ENCODE assay signal across 11 cellular contexts in the genomic region with DNA sequence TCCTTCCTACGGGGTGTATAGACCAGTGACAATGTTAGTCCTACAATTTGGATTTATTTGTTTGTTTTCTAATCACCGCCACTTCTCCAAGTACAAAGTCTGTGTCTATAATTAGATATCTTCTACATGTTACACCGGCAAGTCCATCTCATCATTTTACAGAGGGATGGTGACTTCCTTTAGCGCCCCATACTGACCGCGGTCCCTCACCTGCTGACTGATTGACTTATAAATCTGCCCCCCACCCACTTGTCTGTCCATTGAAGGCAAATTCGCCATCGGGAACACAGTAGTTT. TPM values are rescaled to one million over a fixed set of nuclear protein-coding genes. Genes with fewer than 3 reads are reported as not detected.
DNase-seq lines count a peak whose midpoint lies in the region; ATAC-seq, FAIRE-seq and TF ChIP-seq lines count a peak whose summit lies in the region.
"Had no signal": no experiment of that assay in that cellular context is flagged by ENCODE, and none has a peak within 500 bp of the region (broad histone marks: within the 10 kb centered on the region; RNA-seq: fewer than 3 reads in every experiment).

No MANE protein-coding gene starts in this region.

- peaks cover 16% of the 10 kb centered on the region for H3K4me1 Mint-ChIP-seq in activated naive CD4-positive, alpha-beta T cell treated with anti-CD3 and anti-CD28 coated beads, Interleukin-2, amount 50 U/mL, for 24 hours
- H3K4me1 Mint-ChIP-seq in activated naive CD4-positive, alpha-beta T cell treated with anti-CD3 and anti-CD28 coated beads, Interleukin-2, amount 10 ng/mL, durations not matched to agents 7 days and 5 days, result peaks cover 9% of the 10 kb centered on the region
- H3K4me1 Mint-ChIP-seq in activated T-helper 1 cell treated with anti-CD3 and anti-CD28 coated beads, Interleukin-12 subunit alpha, Interleukin-12 subunit beta, Interleukin-2, Interleukin-4 antibody, amounts not matched to agents 30 ng/mL and 10 ng/mL and 1 ng/mL, durations not matched to agents 14 hours and 24 hours and 36 hours (ENCODE audit: low read depth), result peaks cover 5% of the 10 kb centered on the region
- H3K4me1 Mint-ChIP-seq in activated CD4-positive, alpha-beta T cell treated with anti-CD3 and anti-CD28 coated beads, Interleukin-2, amount 10 ng/mL, durations not matched to agents 24 days and 14 days, result peaks cover 4% of the 10 kb centered on the region

- H3K9me3 ChIP-seq in keratinocyte (ENCODE audit: control insufficient read depth, low read depth, low read length) (no peaks in the 10 kb centered on the region), thoracic aorta (no peaks in the 10 kb centered on the region)
- H3K9me3 ChIP-seq: lower lobe of right lung had no signal

- H4K20me1 ChIP-seq in keratinocyte (ENCODE audit: control insufficient read depth, extremely low read depth, insufficient read depth, low read length), result no peaks in the 10 kb centered on the region

- CTCF ChIA-PET in activated naive CD4-positive, alpha-beta T cell treated with anti-CD3 and anti-CD28 coated beads, Interleukin-2, amount 10 ng/mL, durations not matched to agents 7 days and 5 days (lab: Charles Lee), result interaction anchor here (2.1 kb wide), 1 partner anchor 25 kb away, joined by 4 read pairs; no protein-coding TSS in a partner anchor

- peak overlapping the region; percentile 44 for H3K4me3 Mint-ChIP-seq in activated naive CD4-positive, alpha-beta T cell treated with anti-CD3 and anti-CD28 coated beads, Interleukin-2, amount 50 U/mL, for 24 hours
- no peak overlapping the region for H3K4me3 Mint-ChIP-seq in activated naive CD4-positive, alpha-beta T cell treated with anti-CD3 and anti-CD28 coated beads, Interleukin-2, amount 10 ng/mL, durations not matched to agents 7 days and 5 days
- H3K4me3 Mint-ChIP-seq in activated T-helper 1 cell treated with anti-CD3 and anti-CD28 coated beads, Interleukin-12 subunit alpha, Interleukin-12 subunit beta, Interleukin-2, Interleukin-4 antibody, amounts not matched to agents 30 ng/mL and 10 ng/mL and 1 ng/mL, durations not matched to agents 14 hours and 24 hours and 36 hours, result no peak overlapping the region
- no peak overlapping the region for H3K4me3 Mint-ChIP-seq in activated CD4-positive, alpha-beta T cell treated with anti-CD3 and anti-CD28 coated beads, Interleukin-2, amount 10 ng/mL, durations not matched to agents 24 days and 14 days

- no peak overlapping the region for H3K27ac ChIP-seq in keratinocyte (ENCODE audit: control insufficient read depth, insufficient read depth, low read length)
- no peak overlapping the region for H3K27ac ChIP-seq in thoracic aorta
- H3K27ac ChIP-seq: lower lobe of right lung had no signal

- DNase-seq in activated naive CD4-positive, alpha-beta T cell treated with anti-CD3 and anti-CD28 coated beads, Interleukin-2, amount 10 ng/mL, durations not matched to agents 7 days and 5 days, result no peak
- no peak for DNase-seq in activated T-helper 1 cell treated with anti-CD3 and anti-CD28 coated beads, Interleukin-12 subunit alpha, Interleukin-12 subunit beta, Interleukin-2, Interleukin-4 antibody, amounts not matched to agents 30 ng/mL and 10 ng/mL and 1 ng/mL, durations not matched to agents 14 hours and 24 hours and 36 hours (ENCODE audit: low spot score)
- no peak for DNase-seq in keratinocyte (ENCODE audit: low read depth, low spot score)
- DNase-seq in thoracic aorta (ENCODE audit: low spot score), result no peak
- no peak for DNase-seq in activated CD4-positive, alpha-beta T cell treated with anti-CD3 and anti-CD28 coated beads, Interleukin-2, amount 10 ng/mL, durations not matched to agents 24 days and 14 days
- no peak for DNase-seq in Kasumi-1 (lab: John Stamatoyannopoulos, UW)
- DNase-seq: effector memory CD4-positive, alpha-beta T cell; lower lobe of right lung had no signal

- dilution Hi-C loops in keratinocyte (cut with MboI; ENCODE audit: extremely low pct_ligation_motif_present, low sequenced_read_pairs), result no loop called here

- H3K27me3 Mint-ChIP-seq in activated naive CD4-positive, alpha-beta T cell treated with anti-CD3 and anti-CD28 coated beads, Interleukin-2, amount 50 U/mL, for 24 hours, result peaks cover 69% of the 10 kb centered on the region
- H3K27me3 Mint-ChIP-seq in activated naive CD4-positive, alpha-beta T cell treated with anti-CD3 and anti-CD28 coated beads, Interleukin-2, amount 10 ng/mL, durations not matched to agents 7 days and 5 days, result peaks cover 88% of the 10 kb centered on the region
- H3K27me3 Mint-ChIP-seq in activated T-helper 1 cell treated with anti-CD3 and anti-CD28 coated beads, Interleukin-12 subunit alpha, Interleukin-12 subunit beta, Interleukin-2, Interleukin-4 antibody, amounts not matched to agents 30 ng/mL and 10 ng/mL and 1 ng/mL, durations not matched to agents 14 hours and 24 hours and 36 hours (ENCODE audit: insufficient read depth), result peaks cover 89% of the 10 kb centered on the region
- peaks cover 81% of the 10 kb centered on the region for H3K27me3 Mint-ChIP-seq in activated CD4-positive, alpha-beta T cell treated with anti-CD3 and anti-CD28 coated beads, Interleukin-2, amount 10 ng/mL, durations not matched to agents 24 days and 14 days

- H3K4me3 ChIP-seq in keratinocyte (ENCODE audit: control insufficient read depth in 2 of 3, extremely low read depth in 1 of 3, insufficient read depth in 2 of 3, low read depth in 1 of 3, low read length in 3 of 3), result peak overlapping the region in 1 of 3 experiments; percentile 32
- peak overlapping the region; percentile 63 for H3K4me3 ChIP-seq in thoracic aorta

- peak overlapping the region; percentile 20 for H3K4me2 ChIP-seq in keratinocyte (ENCODE audit: control insufficient read depth, extremely low read depth, insufficient read depth, low read depth, low read length)

- intact Hi-C loops in activated T-helper 1 cell treated with anti-CD3 and anti-CD28 coated beads, Interleukin-12 subunit alpha, Interleukin-12 subunit beta, Interleukin-2, Interleukin-4 antibody, amounts not matched to agents 30 ng/mL and 10 ng/mL and 1 ng/mL, durations not matched to agents 14 hours and 24 hours and 36 hours (cut with micrococcal nuclease), result loop anchor here (2.0 to 5.0 kb wide), 3 partner anchors 14 to 670 kb away; no protein-coding TSS in a partner anchor
- intact Hi-C loops in activated CD4-positive, alpha-beta T cell treated with anti-CD3 and anti-CD28 coated beads, Interleukin-2, amount 10 ng/mL, durations not matched to agents 24 days and 14 days (cut with micrococcal nuclease), result loop anchor here (2.0 kb wide), 1 partner anchor 24 kb away; no protein-coding TSS in a partner anchor

- no peak overlapping the region for H2AFZ ChIP-seq in keratinocyte (ENCODE audit: control insufficient read depth, low read length)

- H3K9me3 Mint-ChIP-seq in activated naive CD4-positive, alpha-beta T cell treated with anti-CD3 and anti-CD28 coated beads, Interleukin-2, amount 50 U/mL, for 24 hours, result peaks cover 4% of the 10 kb centered on the region
- no peaks in the 10 kb centered on the region for H3K9me3 Mint-ChIP-seq in activated naive CD4-positive, alpha-beta T cell treated with anti-CD3 and anti-CD28 coated beads, Interleukin-2, amount 10 ng/mL, durations not matched to agents 7 days and 5 days
- no peaks in the 10 kb centered on the region for H3K9me3 Mint-ChIP-seq in activated T-helper 1 cell treated with anti-CD3 and anti-CD28 coated beads, Interleukin-12 subunit alpha, Interleukin-12 subunit beta, Interleukin-2, Interleukin-4 antibody, amounts not matched to agents 30 ng/mL and 10 ng/mL and 1 ng/mL, durations not matched to agents 14 hours and 24 hours and 36 hours
- H3K9me3 Mint-ChIP-seq in activated CD4-positive, alpha-beta T cell treated with anti-CD3 and anti-CD28 coated beads, Interleukin-2, amount 10 ng/mL, durations not matched to agents 24 days and 14 days, result peaks cover 3% of the 10 kb centered on the region

- H3K9ac ChIP-seq in keratinocyte (ENCODE audit: control insufficient read depth, extremely low read depth, insufficient read depth, low read length), result no peak overlapping the region

- ATAC-seq in thoracic aorta (ENCODE audit: insufficient number of reproducible peaks, low FRiP score, low read depth), result no peak
- no peak for ATAC-seq in GM19035 (IDR thresholded peaks at IDR 0.05; ENCODE audit: unreplicated experiment)
- ATAC-seq: Right ventricle myocardium inferior had no signal

- H3K36me3 Mint-ChIP-seq in activated naive CD4-positive, alpha-beta T cell treated with anti-CD3 and anti-CD28 coated beads, Interleukin-2, amount 50 U/mL, for 24 hours, result peaks cover 5% of the 10 kb centered on the region
- H3K36me3 Mint-ChIP-seq in activated naive CD4-positive, alpha-beta T cell treated with anti-CD3 and anti-CD28 coated beads, Interleukin-2, amount 10 ng/mL, durations not matched to agents 7 days and 5 days, result peaks cover 3% of the 10 kb centered on the region
- no peaks in the 10 kb centered on the region for H3K36me3 Mint-ChIP-seq in activated T-helper 1 cell treated with anti-CD3 and anti-CD28 coated beads, Interleukin-12 subunit alpha, Interleukin-12 subunit beta, Interleukin-2, Interleukin-4 antibody, amounts not matched to agents 30 ng/mL and 10 ng/mL and 1 ng/mL, durations not matched to agents 14 hours and 24 hours and 36 hours (ENCODE audit: low read depth)
- H3K36me3 Mint-ChIP-seq in activated CD4-positive, alpha-beta T cell treated with anti-CD3 and anti-CD28 coated beads, Interleukin-2, amount 10 ng/mL, durations not matched to agents 24 days and 14 days (ENCODE audit: low read depth), result peaks cover 2% of the 10 kb centered on the region

- H3K27me3 ChIP-seq in keratinocyte (ENCODE audit: control insufficient read depth, extremely low read depth, insufficient read depth, low read length) (peaks cover 51% of the 10 kb centered on the region), thoracic aorta (replicated peaks; ENCODE audit: insufficient read depth) (peaks cover 18% of the 10 kb centered on the region)

- FAIRE-seq in keratinocyte (lab: Jason Lieb, UNC), result no peak

- H3K4me1 ChIP-seq in keratinocyte (ENCODE audit: control insufficient read depth, extremely low read depth, insufficient read depth, low read length) (peaks cover 19% of the 10 kb centered on the region), thoracic aorta (ENCODE audit: control insufficient read depth in 1 of 2, low read depth in 2 of 2) (peaks cover 6 to 13% of the 10 kb centered on the region in 2 donors)

- H3K27ac Mint-ChIP-seq in activated naive CD4-positive, alpha-beta T cell treated with anti-CD3 and anti-CD28 coated beads, Interleukin-2, amount 50 U/mL, for 24 hours, result no peak overlapping the region
- no peak overlapping the region for H3K27ac Mint-ChIP-seq in activated naive CD4-positive, alpha-beta T cell treated with anti-CD3 and anti-CD28 coated beads, Interleukin-2, amount 10 ng/mL, durations not matched to agents 7 days and 5 days
- peak overlapping the region; percentile 52 for H3K27ac Mint-ChIP-seq in activated T-helper 1 cell treated with anti-CD3 and anti-CD28 coated beads, Interleukin-12 subunit alpha, Interleukin-12 subunit beta, Interleukin-2, Interleukin-4 antibody, amounts not matched to agents 30 ng/mL and 10 ng/mL and 1 ng/mL, durations not matched to agents 14 hours and 24 hours and 36 hours
- no peak overlapping the region for H3K27ac Mint-ChIP-seq in activated CD4-positive, alpha-beta T cell treated with anti-CD3 and anti-CD28 coated beads, Interleukin-2, amount 10 ng/mL, durations not matched to agents 24 days and 14 days

- H3K9me1 ChIP-seq in keratinocyte (ENCODE audit: control insufficient read depth, extremely low read depth, insufficient read depth, low read length), result no peaks in the 10 kb centered on the region

- H3K36me3 ChIP-seq in keratinocyte (ENCODE audit: control insufficient read depth in 2 of 2, extremely low read depth in 1 of 2, insufficient read depth in 2 of 2, low read length in 2 of 2) (no peaks in the 10 kb centered on the region), thoracic aorta (no peaks in the 10 kb centered on the region)
- H3K36me3 ChIP-seq: lower lobe of right lung had no signal

- TF ChIP-seq CTCF in keratinocyte (optimal IDR thresholded peaks at IDR 0.05 in 1 of 3, IDR thresholded peaks at IDR 0.05 in 1 of 3, conservative IDR thresholded peaks at IDR 0.05 in 1 of 3; ENCODE audit: extremely low read depth in 1 of 3, insufficient read depth in 2 of 3, low read length in 3 of 3), result no peak
- no peak for TF ChIP-seq CTCF in thoracic aorta (IDR thresholded peaks at IDR 0.05)

- no peaks in the 10 kb centered on the region for H3K79me2 ChIP-seq in keratinocyte (ENCODE audit: control insufficient read depth, insufficient read depth, low read length)

RNA-seq across cellular contexts. Expression of a gene that starts 8.9 kb away (rescaled TPM):
- not detected in 2 replicates for total RNA-seq in activated T-helper 1 cell treated with anti-CD3 and anti-CD28 coated beads, Interleukin-12 subunit alpha, Interleukin-12 subunit beta, Interleukin-2, Interleukin-4 antibody, amounts not matched to agents 30 ng/mL and 10 ng/mL and 1 ng/mL, durations not matched to agents 14 hours and 24 hours and 36 hours
- 0.04 TPM in 1 of 3 replicates, not detected in the others for polyA plus RNA-seq in keratinocyte
- polyA plus RNA-seq in keratinocyte (2011; ENCODE audit: low read depth), result not detected
- not detected in 2 replicates for polyA plus RNA-seq in keratinocyte (2011; cell fraction: cytosol; rRNA removed)
- not detected in 2 replicates for polyA plus RNA-seq in keratinocyte (2011; cell fraction: nucleus; rRNA removed)
- not detected in 2 replicates for polyA plus RNA-seq in keratinocyte (2012; ENCODE audit: low replicate concordance)
- polyA minus RNA-seq in keratinocyte, result not detected in 3 replicates
- polyA minus RNA-seq in keratinocyte (2011; cell fraction: cytosol; rRNA and poly(A)+ RNA removed), result not detected
- not detected in 2 replicates for polyA minus RNA-seq in keratinocyte (2011; cell fraction: nucleus; rRNA and poly(A)+ RNA removed)
- not detected for total RNA-seq in thoracic aorta
- total RNA-seq in activated CD4-positive, alpha-beta T cell treated with anti-CD3 and anti-CD28 coated beads, Interleukin-2, amount 10 ng/mL, durations not matched to agents 24 days and 14 days, result not detected in 2 replicates
- total RNA-seq: lower lobe of right lung, Right ventricle myocardium inferior had no signal
